14 cellular contexts compared by ENCODE assay signal in the genomic region with DNA sequence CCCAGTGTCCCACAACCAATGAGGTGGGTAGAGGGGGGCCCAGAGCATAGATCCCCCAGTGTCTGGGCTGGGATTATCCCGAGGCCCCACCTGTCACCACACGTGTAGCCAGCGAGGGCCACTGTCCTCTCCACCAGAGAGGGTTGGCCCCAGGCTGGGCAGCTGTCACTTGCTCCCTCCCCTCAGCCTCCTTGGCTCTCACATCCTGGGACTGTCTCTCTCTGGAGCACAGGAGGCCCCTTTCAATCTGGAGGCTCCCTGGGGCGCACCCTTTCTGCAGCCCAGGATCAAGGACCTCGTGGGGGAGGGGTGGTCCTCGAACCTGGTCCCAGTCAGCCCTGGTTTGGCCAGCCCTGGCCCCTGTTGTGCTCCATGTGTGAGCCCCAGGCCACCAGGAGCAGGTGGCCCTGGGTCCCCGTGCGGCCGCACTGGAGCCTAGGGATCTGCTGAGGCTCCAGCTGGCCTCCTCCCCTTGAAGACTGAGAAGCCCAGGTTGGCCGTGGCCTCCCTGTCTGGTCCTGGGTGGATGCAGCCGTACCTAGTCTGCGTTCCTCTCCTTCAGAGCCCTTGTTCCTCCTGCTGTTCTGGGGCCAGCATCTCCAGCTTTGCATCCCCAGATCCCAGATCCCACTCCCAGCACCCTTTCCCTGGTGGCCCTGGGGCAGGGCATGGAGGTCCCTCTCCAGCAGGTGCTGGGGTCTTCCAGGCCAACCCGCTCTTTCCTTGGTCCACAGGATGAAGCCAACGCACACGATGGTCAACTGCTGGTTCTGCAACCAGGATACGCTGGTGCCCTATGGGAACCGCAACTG. TPM values are rescaled to one million over a fixed set of nuclear protein-coding genes. Genes with fewer than 3 reads are reported as not detected.
DNase-seq lines count a peak whose midpoint lies in the region; ATAC-seq and TF ChIP-seq lines count a peak whose summit lies in the region.
"Had no signal": no experiment of that assay in that cellular context is flagged by ENCODE, and none has a peak within 500 bp of the region (broad histone marks: within the 10 kb centered on the region; RNA-seq: fewer than 3 reads in every experiment).

No MANE protein-coding gene starts in this region.

- H2AFZ ChIP-seq in mesenchymal stem cell (ENCODE audit: low read depth, low read length), result no peak overlapping the region
- H2AFZ ChIP-seq: PC-9 had no signal

- peaks cover 44% of the 10 kb centered on the region for H3K79me1 ChIP-seq in mesenchymal stem cell (replicated peaks; ENCODE audit: low read length, poor library complexity, severe bottlenecking)

- no peak overlapping the region for H4K8ac ChIP-seq in mesenchymal stem cell (ENCODE audit: low read length)

- H2BK120ac ChIP-seq in mesenchymal stem cell (ENCODE audit: low read depth, low read length), result peak overlapping the region; percentile 23

- POLR2A ChIA-PET in RWPE1 (lab: Yijun Ruan, JAX; ENCODE audit: low non-redundant PET), result no interaction called here

- no peak overlapping the region for H3K4me2 ChIP-seq in mesenchymal stem cell (ENCODE audit: low read length, poor library complexity, severe bottlenecking)
- H3K4me2 ChIP-seq: A549, PC-9 had no signal

- H2BK15ac ChIP-seq in mesenchymal stem cell (ENCODE audit: low read depth, poor library complexity, severe bottlenecking), result peak overlapping the region; percentile 60

- WGBS in mesenchymal stem cell, result 89% methylated on average over 17 of the region's 17 CpGs
- 88% methylated on average over 17 of the region's 17 CpGs for WGBS in aorta, 2 donors

- H3K18ac ChIP-seq in mesenchymal stem cell (ENCODE audit: low read depth in 1 of 2, low read length in 2 of 2), result no peak overlapping the region

- TF ChIP-seq CTCF in natural killer cell (IDR thresholded peaks at IDR 0.05), result no peak
- no peak for TF ChIP-seq CTCF in RWPE1 (conservative IDR thresholded peaks at IDR 0.05; ENCODE audit: low read depth)
- no peak for TF ChIP-seq CTCF in coronary artery (IDR thresholded peaks at IDR 0.05)

- H3K14ac ChIP-seq in mesenchymal stem cell (ENCODE audit: low read length in 2 of 2), result no peak overlapping the region

- H3K4me3 ChIP-seq in mesenchymal stem cell (ENCODE audit: insufficient read depth in 1 of 2, low read depth in 1 of 2, low read length in 2 of 2), result no peak overlapping the region
- no peak overlapping the region for H3K4me3 ChIP-seq in aorta (ENCODE audit: low read length in 2 of 2)
- no peak overlapping the region for H3K4me3 ChIP-seq in coronary artery
- H3K4me3 ChIP-seq: A549, PC-9 had no signal

- no peak overlapping the region for H4K91ac ChIP-seq in mesenchymal stem cell (ENCODE audit: low read length)

- H3K4ac ChIP-seq in mesenchymal stem cell (ENCODE audit: low read depth in 1 of 2, low read length in 2 of 2), result no peak overlapping the region

- H3K27me3 ChIP-seq in mesenchymal stem cell (ENCODE audit: control insufficient read depth in 1 of 2, insufficient read depth in 1 of 2, low read length in 2 of 2), result no peaks in the 10 kb centered on the region
- H3K27me3 ChIP-seq in aorta (ENCODE audit: control insufficient read depth in 1 of 2, insufficient read depth in 2 of 2, low read length in 1 of 2), result no peaks in the 10 kb centered on the region

- no peaks in the 10 kb centered on the region for H3K9me3 ChIP-seq in mesenchymal stem cell (ENCODE audit: control insufficient read depth, low read length)
- no peaks in the 10 kb centered on the region for H3K9me3 ChIP-seq in aorta (ENCODE audit: control insufficient read depth, low read length)
- H3K9me3 ChIP-seq: A549 had no signal

- no peak overlapping the region for H3K23ac ChIP-seq in mesenchymal stem cell (ENCODE audit: low read length in 2 of 2)

- H3K4me1 Mint-ChIP-seq in natural killer cell treated with Interleukin-12 subunit alpha and Interleukin-12 subunit beta and Interleukin-15 and Interleukin-18, amount 100 ng/mL, for 72 hours (ENCODE audit: low read depth in 2 of 2), result peaks cover 6 to 9% of the 10 kb centered on the region in 2 donors
- H3K4me1 Mint-ChIP-seq in natural killer cell, result peaks cover 0 to 15% of the 10 kb centered on the region in 2 donors
- peaks cover 28% of the 10 kb centered on the region for H3K4me1 Mint-ChIP-seq in activated naive CD8-positive, alpha-beta T cell treated with anti-CD3 and anti-CD28 coated beads, Interleukin-2, amount 50 U/mL, for 24 hours

- intact Hi-C loops in natural killer cell (cut with micrococcal nuclease), result no loop called here
- intact Hi-C loops in aorta (cut with DNase I), result no loop called here
- intact Hi-C loops in head of caudate nucleus (cut with DNase I), result no loop called here

- H3K36me3 ChIP-seq in mesenchymal stem cell (ENCODE audit: control insufficient read depth in 1 of 2, insufficient read depth in 2 of 2, low read depth in 1 of 2, low read length in 2 of 2) (peaks cover 24 to 43% of the 10 kb centered on the region in 2 experiments), aorta (ENCODE audit: control insufficient read depth in 1 of 2, insufficient read depth in 2 of 2, low read length in 1 of 2) (no peaks in the 10 kb centered on the region)

- H3K4me1 ChIP-seq in mesenchymal stem cell (ENCODE audit: control insufficient read depth, insufficient read depth, low read depth, low read length) (peaks cover 20% of the 10 kb centered on the region), aorta (ENCODE audit: control insufficient read depth in 1 of 2, insufficient read depth in 2 of 2, low read length in 2 of 2) (no peaks in the 10 kb centered on the region)
- H3K4me1 ChIP-seq: A549 had no signal

- no peak for ATAC-seq in natural killer cell treated with Interleukin-12 subunit alpha and Interleukin-12 subunit beta and Interleukin-15 and Interleukin-18, amount 100 ng/mL, for 72 hours
- ATAC-seq in natural killer cell, result no peak
- no peak for ATAC-seq in aorta (ENCODE audit: low FRiP score)
- ATAC-seq in activated naive CD8-positive, alpha-beta T cell treated with anti-CD3 and anti-CD28 coated beads, Interleukin-2, amount 50 U/mL, for 24 hours, result no peak
- ATAC-seq: A549 had no signal

- H2AK5ac ChIP-seq in mesenchymal stem cell (ENCODE audit: low read length, severe bottlenecking), result no peak overlapping the region

- H3K27ac Mint-ChIP-seq in natural killer cell treated with Interleukin-12 subunit alpha and Interleukin-12 subunit beta and Interleukin-15 and Interleukin-18, amount 100 ng/mL, for 72 hours, result no peak overlapping the region
- no peak overlapping the region for H3K27ac Mint-ChIP-seq in natural killer cell
- H3K27ac Mint-ChIP-seq in activated naive CD8-positive, alpha-beta T cell treated with anti-CD3 and anti-CD28 coated beads, Interleukin-2, amount 50 U/mL, for 24 hours, result no peak overlapping the region

- H3K27me3 Mint-ChIP-seq in natural killer cell treated with Interleukin-12 subunit alpha and Interleukin-12 subunit beta and Interleukin-15 and Interleukin-18, amount 100 ng/mL, for 72 hours, result no peaks in the 10 kb centered on the region
- no peaks in the 10 kb centered on the region for H3K27me3 Mint-ChIP-seq in natural killer cell (ENCODE audit: low read depth in 2 of 2)
- no peaks in the 10 kb centered on the region for H3K27me3 Mint-ChIP-seq in activated naive CD8-positive, alpha-beta T cell treated with anti-CD3 and anti-CD28 coated beads, Interleukin-2, amount 50 U/mL, for 24 hours

- H2BK5ac ChIP-seq in mesenchymal stem cell (ENCODE audit: low read depth, low read length, poor library complexity, severe bottlenecking), result no peak overlapping the region

- peak overlapping the region; percentile 83 for H3K27ac ChIP-seq in RWPE1
- H3K27ac ChIP-seq in mesenchymal stem cell (ENCODE audit: low read length, poor library complexity, severe bottlenecking), result no peak overlapping the region
- H3K27ac ChIP-seq in aorta (ENCODE audit: low read depth in 1 of 2, low read length in 2 of 2), result no peak overlapping the region
- H3K27ac ChIP-seq in coronary artery, result no peak overlapping the region
- H3K27ac ChIP-seq: A549, PC-9 had no signal

- H3K36me3 Mint-ChIP-seq in natural killer cell treated with Interleukin-12 subunit alpha and Interleukin-12 subunit beta and Interleukin-15 and Interleukin-18, amount 100 ng/mL, for 72 hours, result no peaks in the 10 kb centered on the region
- H3K36me3 Mint-ChIP-seq in natural killer cell, result no peaks in the 10 kb centered on the region
- H3K36me3 Mint-ChIP-seq in activated naive CD8-positive, alpha-beta T cell treated with anti-CD3 and anti-CD28 coated beads, Interleukin-2, amount 50 U/mL, for 24 hours (ENCODE audit: low read depth), result peaks cover 6% of the 10 kb centered on the region

- no peak overlapping the region for H3K9ac ChIP-seq in mesenchymal stem cell (ENCODE audit: low read length)

- DNase-seq in natural killer cell treated with Interleukin-12 subunit alpha and Interleukin-12 subunit beta and Interleukin-15 and Interleukin-18, amount 100 ng/mL, for 72 hours (ENCODE audit: low spot score), result peak; percentile 49
- no peak for DNase-seq in natural killer cell
- DNase-seq in RWPE1 (ENCODE audit: low spot score), result no peak
- DNase-seq in mesenchymal stem cell, result no peak
- DNase-seq in aorta, result peak; percentile 42 to 70
- no peak for DNase-seq in coronary artery (ENCODE audit: low spot score)
- DNase-seq in head of caudate nucleus, result no peak
- DNase-seq in activated naive CD8-positive, alpha-beta T cell treated with anti-CD3 and anti-CD28 coated beads, Interleukin-2, amount 50 U/mL, for 24 hours, result no peak
- DNase-seq: C1 segment of cervical spinal cord; CD8-positive, alpha-beta memory T cell; HCEC 1CT; NCI-H2081 treated with DMSO at 0.1 percent for 48 hours; PC-9 had no signal

- H3K9me3 Mint-ChIP-seq in natural killer cell treated with Interleukin-12 subunit alpha and Interleukin-12 subunit beta and Interleukin-15 and Interleukin-18, amount 100 ng/mL, for 72 hours, result no peaks in the 10 kb centered on the region
- no peaks in the 10 kb centered on the region for H3K9me3 Mint-ChIP-seq in natural killer cell
- H3K9me3 Mint-ChIP-seq in activated naive CD8-positive, alpha-beta T cell treated with anti-CD3 and anti-CD28 coated beads, Interleukin-2, amount 50 U/mL, for 24 hours, result no peaks in the 10 kb centered on the region
- H3K9me3 Mint-ChIP-seq: CD8-positive, alpha-beta memory T cell had no signal

- H2BK12ac ChIP-seq in mesenchymal stem cell (ENCODE audit: low read length in 2 of 2), result no peak overlapping the region

- CTCF ChIA-PET in RWPE1 (lab: Yijun Ruan, JAX), result no interaction called here

- H3K4me3 Mint-ChIP-seq in natural killer cell treated with Interleukin-12 subunit alpha and Interleukin-12 subunit beta and Interleukin-15 and Interleukin-18, amount 100 ng/mL, for 72 hours, result no peak overlapping the region
- no peak overlapping the region for H3K4me3 Mint-ChIP-seq in natural killer cell
- H3K4me3 Mint-ChIP-seq in activated naive CD8-positive, alpha-beta T cell treated with anti-CD3 and anti-CD28 coated beads, Interleukin-2, amount 50 U/mL, for 24 hours, result no peak overlapping the region
- H3K4me3 Mint-ChIP-seq: CD8-positive, alpha-beta memory T cell had no signal

RNA-seq across cellular contexts. Expression of gene TMEM201, which starts 6.7 kb away (rescaled TPM):
- 10 to 100 TPM; 16.5 to 51.0 TPM for total RNA-seq in natural killer cell treated with Interleukin-12 subunit alpha and Interleukin-12 subunit beta and Interleukin-15 and Interleukin-18, amount 100 ng/mL, for 72 hours
- total RNA-seq in natural killer cell (10 to 100 TPM in 1 of 3 donors, 1 to 10 TPM in 2; 7.3 to 10.2 (median 8.8) TPM), aorta (1 to 10 TPM; 5.1 to 9.4 TPM)
- 4.9 TPM for polyA plus RNA-seq in mesenchymal stem cell (2013, experiment 1 of 2)
- polyA plus RNA-seq in mesenchymal stem cell (2013, experiment 2 of 2), result 5.1 TPM
- polyA plus RNA-seq in aorta, result 1 to 10 TPM; 1.1 to 3.5 TPM

RNA-seq across cellular contexts. Expression of gene SLC25A33, which starts 56.1 kb away (rescaled TPM):
- total RNA-seq in natural killer cell treated with Interleukin-12 subunit alpha and Interleukin-12 subunit beta and Interleukin-15 and Interleukin-18, amount 100 ng/mL, for 72 hours, result 10 to 100 TPM in 1 of 2 donors, 1 to 10 TPM in 1; 7.1 to 13.6 TPM
- 1 to 10 TPM; 7.0 to 9.0 (median 7.6) TPM for total RNA-seq in natural killer cell
- 4.7 TPM for polyA plus RNA-seq in mesenchymal stem cell (2013, experiment 1 of 2)
- 4.9 TPM for polyA plus RNA-seq in mesenchymal stem cell (2013, experiment 2 of 2)
- 1 to 10 TPM; 2.2 to 3.0 TPM for total RNA-seq in aorta
- 1 to 10 TPM; 1.5 to 2.1 TPM for polyA plus RNA-seq in aorta

RNA-seq across cellular contexts. Expression of gene PIK3CD, which starts 56.2 kb away (rescaled TPM):
- 100 to 1,000 TPM; 273 to 444 TPM for total RNA-seq in natural killer cell treated with Interleukin-12 subunit alpha and Interleukin-12 subunit beta and Interleukin-15 and Interleukin-18, amount 100 ng/mL, for 72 hours
- total RNA-seq in natural killer cell, result 100 to 1,000 TPM; 171 to 240 (median 198) TPM
- polyA plus RNA-seq in mesenchymal stem cell (2013, experiment 1 of 2), result 3.0 TPM
- polyA plus RNA-seq in mesenchymal stem cell (2013, experiment 2 of 2), result 2.7 TPM
- total RNA-seq in aorta, result 10 to 100 TPM; 13.3 to 21.0 TPM
- polyA plus RNA-seq in aorta, result 10 to 100 TPM in 1 of 2 donors, 1 to 10 TPM in 1; 5.2 to 10.1 TPM

Comparison
In these comparisons a context has a peak if more than half of its experiments do, and no peak if none do; other contexts are left out.
1. DNase-seq: peak in natural killer cell treated with Interleukin-12 subunit alpha and Interleukin-12 subunit beta and Interleukin-15 and Interleukin-18, amount 100 ng/mL, for 72 hours (single experiment) and aorta (2 of 2); none in natural killer cell (single experiment), RWPE1 (single experiment), mesenchymal stem cell (single experiment), coronary artery (single experiment), head of caudate nucleus (0 of 42) and activated naive CD8-positive, alpha-beta T cell treated with anti-CD3 and anti-CD28 coated beads, Interleukin-2, amount 50 U/mL, for 24 hours (single experiment).
2. RNA of gene PIK3CD, which starts 56.2 kb away (total RNA-seq): 273 to 444 TPM in natural killer cell treated with Interleukin-12 subunit alpha and Interleukin-12 subunit beta and Interleukin-15 and Interleukin-18, amount 100 ng/mL, for 72 hours and 171 to 240 TPM in natural killer cell; 13.3 to 21.0 TPM in aorta; every median in the first group is over 4 times any median in the second.